ENCODE assay signal across 14 cellular contexts in genomic region chr18:69936191-69936558, GRCh38. TPM values are rescaled to one million over a fixed set of nuclear protein-coding genes. Genes with fewer than 3 reads are reported as not detected.
DNase-seq lines count a peak whose midpoint lies in the region; ATAC-seq and FAIRE-seq lines count a peak whose summit lies in the region.
"Had no signal": no experiment of that assay in that cellular context is flagged by ENCODE, and none has a peak within 500 bp of the region (broad histone marks: within the 10 kb centered on the region; RNA-seq: fewer than 3 reads in every experiment).

No MANE protein-coding gene starts in this region.

- no peaks in the 10 kb centered on the region for H3K27me3 Mint-ChIP-seq in T-helper 17 cell
- no peaks in the 10 kb centered on the region for H3K27me3 Mint-ChIP-seq in memory B cell

- no peaks in the 10 kb centered on the region for H3K9me3 ChIP-seq in T-helper 17 cell (ENCODE audit: control insufficient read depth, low read length, poor library complexity, severe bottlenecking)
- H3K9me3 ChIP-seq: Caco-2, tibial artery had no signal

- ATAC-seq in GM21737 (IDR thresholded peaks at IDR 0.05; ENCODE audit: unreplicated experiment) (peak; percentile 38), T-helper 17 cell (no peak), memory B cell (ENCODE audit: low read depth) (peak; percentile 31)

- FAIRE-seq in GM18507 (lab: Jason Lieb, UNC) = peak; percentile 87

- H3K4me1 Mint-ChIP-seq in T-helper 17 cell = peaks cover 26% of the 10 kb centered on the region
- peaks cover 11% of the 10 kb centered on the region for H3K4me1 Mint-ChIP-seq in memory B cell

- H3K36me3 Mint-ChIP-seq in T-helper 17 cell (ENCODE audit: low read depth) (peaks cover 2% of the 10 kb centered on the region), memory B cell (peaks cover 4% of the 10 kb centered on the region)

- DNase-seq in GM18507 (ENCODE audit: extremely low spot score, insufficient read length, low read depth) (no peak), T-helper 17 cell (no peak), memory B cell (ENCODE audit: low spot score in 2 of 2) (no peak), OCI-M2 (lab: John Stamatoyannopoulos, UW; ENCODE audit: unreplicated experiment) (no peak), DMS79 treated with DMSO at 0.1 percent for 48 hours (lab: John Stamatoyannopoulos, UW) (no peak), SIG-M5 (lab: John Stamatoyannopoulos, UW) (no peak), DMS114 treated with DMSO at 0.1 percent for 48 hours (lab: John Stamatoyannopoulos, UW; ENCODE audit: unreplicated experiment) (no peak)
- DNase-seq: aorta, Caco-2, IMR-90, islet precursor cell, NCI-H2171, tibial artery had no signal

- H3K27ac Mint-ChIP-seq in T-helper 17 cell = no peak overlapping the region
- no peak overlapping the region for H3K27ac Mint-ChIP-seq in memory B cell

- peaks cover 3% of the 10 kb centered on the region for H3K9me3 Mint-ChIP-seq in memory B cell

- peak overlapping the region; percentile 74 for H3K4me3 Mint-ChIP-seq in T-helper 17 cell
- H3K4me3 Mint-ChIP-seq in memory B cell = peak overlapping the region; percentile 44

RNA-seq across cellular contexts. Expression of gene CD226, which starts 11.5 kb away (rescaled TPM):
- total RNA-seq in T-helper 17 cell = 100 to 1,000 TPM; 106 to 128 TPM
